In the genomic region with DNA sequence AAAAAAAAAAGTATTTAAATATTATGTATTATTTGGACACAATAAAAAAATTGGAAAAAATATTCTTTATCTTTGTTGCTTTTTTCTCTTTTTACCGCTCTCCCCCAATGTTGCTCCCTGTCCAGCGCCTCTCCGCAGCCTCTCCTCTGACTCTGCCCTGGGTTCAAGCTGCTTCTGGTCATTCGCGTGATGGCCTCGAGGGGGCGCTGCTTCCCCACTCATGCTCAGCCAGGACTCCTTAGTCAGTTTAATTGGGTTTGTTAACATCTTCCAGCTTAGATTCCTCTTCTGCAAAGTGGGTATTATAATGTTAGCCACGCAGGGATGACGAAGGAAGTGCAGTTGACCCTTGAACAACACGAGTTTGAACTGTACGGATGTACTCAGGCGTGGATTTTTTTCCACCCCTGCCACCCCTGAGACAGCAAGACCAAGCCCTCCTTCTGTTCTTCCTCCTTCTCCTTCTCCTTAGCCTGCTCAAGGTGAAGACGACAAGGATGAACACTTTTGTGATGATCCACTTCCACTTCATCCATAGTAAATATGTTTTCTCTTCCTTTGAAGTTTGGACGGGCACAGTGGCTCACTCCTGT, we compare ENCODE assay signal across 8 cellular contexts. TPM values are rescaled to one million over a fixed set of nuclear protein-coding genes. Genes with fewer than 3 reads are reported as not detected.
DNase-seq lines count a peak whose midpoint lies in the region; ATAC-seq, FAIRE-seq and TF ChIP-seq lines count a peak whose summit lies in the region.

No MANE protein-coding gene starts in this region.

- peaks cover 3% of the 10 kb centered on the region for H3K27me3 Mint-ChIP-seq in activated CD8-positive, alpha-beta T cell treated with anti-CD3 and anti-CD28 coated beads for 36 hours
- H3K27me3 Mint-ChIP-seq in naive thymus-derived CD4-positive, alpha-beta T cell, result peaks cover 0 to 12% (median 7%) of the 10 kb centered on the region in 5 donors

- POLR2A ChIA-PET in AG04450 (lab: Yijun Ruan, JAX), result interaction anchor here (0.5 to 0.7 kb wide), 3 partner anchors 28 to 340 kb away, joined by 4 to 8 read pairs (median 5); no protein-coding TSS in a partner anchor
- POLR2A ChIA-PET in activated CD8-positive, alpha-beta T cell treated with anti-CD3 and anti-CD28 coated beads for 36 hours (lab: Charles Lee), result no interaction called here
- POLR2A ChIA-PET in naive thymus-derived CD4-positive, alpha-beta T cell (lab: Charles Lee), result no interaction called here

- intact Hi-C loops in activated CD8-positive, alpha-beta T cell treated with anti-CD3 and anti-CD28 coated beads for 36 hours (cut with micrococcal nuclease), result no loop called here
- intact Hi-C loops in naive thymus-derived CD4-positive, alpha-beta T cell (cut with micrococcal nuclease), result loop anchor here in 1 of 2 donors (5.0 kb wide), 1 partner anchor 568 kb away; the partner anchor contains the start of gene ANKLE1
- intact Hi-C loops in tibial artery (cut with DNase I; ENCODE audit: low total_unique reads), result no loop called here

- peak; percentile 64 for FAIRE-seq in GM12891 (lab: Jason Lieb, UNC)

- no peaks in the 10 kb centered on the region for H3K9me3 ChIP-seq in AG04450 (ENCODE audit: control insufficient read depth, insufficient read depth, low read length)
- H3K9me3 ChIP-seq in naive thymus-derived CD4-positive, alpha-beta T cell (ENCODE audit: control insufficient read depth in 2 of 3, low read length in 3 of 3), result no peaks in the 10 kb centered on the region
- H3K9me3 ChIP-seq in tibial artery, result no peaks in the 10 kb centered on the region

- no peaks in the 10 kb centered on the region for H3K36me3 ChIP-seq in naive thymus-derived CD4-positive, alpha-beta T cell (ENCODE audit: control insufficient read depth in 2 of 3, insufficient read depth in 3 of 3, low read length in 3 of 3)
- no peaks in the 10 kb centered on the region for H3K36me3 ChIP-seq in tibial artery

- H3K4me3 Mint-ChIP-seq in activated CD8-positive, alpha-beta T cell treated with anti-CD3 and anti-CD28 coated beads for 36 hours, result no peak overlapping the region
- H3K4me3 Mint-ChIP-seq in naive thymus-derived CD4-positive, alpha-beta T cell, result no peak overlapping the region

- H3K36me3 Mint-ChIP-seq in activated CD8-positive, alpha-beta T cell treated with anti-CD3 and anti-CD28 coated beads for 36 hours (ENCODE audit: low read depth), result no peaks in the 10 kb centered on the region
- H3K36me3 Mint-ChIP-seq in naive thymus-derived CD4-positive, alpha-beta T cell, result no peaks in the 10 kb centered on the region

- no peaks in the 10 kb centered on the region for H3K4me1 Mint-ChIP-seq in activated CD8-positive, alpha-beta T cell treated with anti-CD3 and anti-CD28 coated beads for 36 hours (ENCODE audit: low read depth)
- peaks cover 0 to 3% (median 0%) of the 10 kb centered on the region in 7 donors for H3K4me1 Mint-ChIP-seq in naive thymus-derived CD4-positive, alpha-beta T cell

- peak; percentile 84 for TF ChIP-seq CTCF in AG04450 (IDR thresholded peaks at IDR 0.05; ENCODE audit: low read depth, low read length)
- TF ChIP-seq CTCF in activated CD8-positive, alpha-beta T cell treated with anti-CD3 and anti-CD28 coated beads for 36 hours (IDR thresholded peaks at IDR 0.05), result peak; percentile 93
- TF ChIP-seq CTCF in epithelial cell of esophagus (IDR thresholded peaks at IDR 0.05; ENCODE audit: insufficient read depth, low read depth, low read length, missing control alignments), result peak; percentile 95
- TF ChIP-seq CTCF in tibial artery (IDR thresholded peaks at IDR 0.05), result peak; percentile 71 to 75

- H3K4me3 ChIP-seq in AG04450 (ENCODE audit: low read depth, low read length) (no peak overlapping the region), epithelial cell of esophagus (ENCODE audit: low read length) (no peak overlapping the region), tibial artery (no peak overlapping the region)
- H3K4me3 ChIP-seq in naive thymus-derived CD4-positive, alpha-beta T cell (ENCODE audit: low read length), result no peak overlapping the region

- CTCF ChIA-PET in AG04450 (lab: Charles Lee), result interaction anchor here (0.6 to 1.8 kb wide), 19 partner anchors 10 to 1163 kb away, joined by 3 to 16 read pairs (median 4); no protein-coding TSS in a partner anchor
- CTCF ChIA-PET in activated CD8-positive, alpha-beta T cell treated with anti-CD3 and anti-CD28 coated beads for 36 hours (lab: Charles Lee), result interaction anchor here (0.6 to 1.9 kb wide), 17 partner anchors 9 to 307 kb away, joined by 3 to 8 read pairs (median 3); no protein-coding TSS in a partner anchor
- CTCF ChIA-PET in naive thymus-derived CD4-positive, alpha-beta T cell (lab: Charles Lee), result interaction anchor here (0.7 kb wide), 1 partner anchor 469 kb away, joined by 4 read pairs; no protein-coding TSS in a partner anchor

- DNase-seq in AG04450 (ENCODE audit: low read depth, low spot score) (no peak), GM12891 (ENCODE audit: insufficient read length, low spot score) (no peak), NCI-H526 treated with DMSO at 0.1 percent for 48 hours (lab: John Stamatoyannopoulos, UW) (peak; percentile 13), epithelial cell of esophagus (ENCODE audit: low read depth) (peak; percentile 64), tibial artery (peak; percentile 29 to 67)
- peak; percentile 72 for DNase-seq in activated CD8-positive, alpha-beta T cell treated with anti-CD3 and anti-CD28 coated beads for 36 hours
- peak in 7 of 9 donors; percentile 10 to 46 (median 22) for DNase-seq in naive thymus-derived CD4-positive, alpha-beta T cell

- no peaks in the 10 kb centered on the region for H3K4me1 ChIP-seq in naive thymus-derived CD4-positive, alpha-beta T cell (ENCODE audit: control insufficient read depth in 2 of 2, insufficient read depth in 2 of 2, low read length in 2 of 2)
- peaks cover 0 to 3% (median 0%) of the 10 kb centered on the region in 4 donors for H3K4me1 ChIP-seq in tibial artery

- peak; percentile 70 for ATAC-seq in activated CD8-positive, alpha-beta T cell treated with anti-CD3 and anti-CD28 coated beads for 36 hours
- peak; percentile 40 for ATAC-seq in naive thymus-derived CD4-positive, alpha-beta T cell
- ATAC-seq in GM18520 (IDR thresholded peaks at IDR 0.05; ENCODE audit: unreplicated experiment), result no peak

- H3K27ac ChIP-seq in AG04450 (ENCODE audit: low read depth, low read length) (no peak overlapping the region), tibial artery (no peak overlapping the region)
- no peak overlapping the region for H3K27ac ChIP-seq in naive thymus-derived CD4-positive, alpha-beta T cell (ENCODE audit: low read depth, low read length)

- no peak overlapping the region for H3K27ac Mint-ChIP-seq in activated CD8-positive, alpha-beta T cell treated with anti-CD3 and anti-CD28 coated beads for 36 hours
- no peak overlapping the region for H3K27ac Mint-ChIP-seq in naive thymus-derived CD4-positive, alpha-beta T cell

- H3K27me3 ChIP-seq in AG04450 (ENCODE audit: control insufficient read depth, insufficient read depth, low read length) (no peaks in the 10 kb centered on the region), tibial artery (no peaks in the 10 kb centered on the region)
- H3K27me3 ChIP-seq in naive thymus-derived CD4-positive, alpha-beta T cell (ENCODE audit: control insufficient read depth in 2 of 2, insufficient read depth in 2 of 2, low read length in 2 of 2), result no peaks in the 10 kb centered on the region

- no peaks in the 10 kb centered on the region for H3K9me3 Mint-ChIP-seq in activated CD8-positive, alpha-beta T cell treated with anti-CD3 and anti-CD28 coated beads for 36 hours
- no peaks in the 10 kb centered on the region for H3K9me3 Mint-ChIP-seq in naive thymus-derived CD4-positive, alpha-beta T cell

- no peak for TF ChIP-seq POLR2A in GM12891 (IDR thresholded peaks at IDR 0.05; ENCODE audit: low read depth, low read length)

TF ChIP-seq in GM12891, 5 proteins besides CTCF, POLR2A, EP300 and RAD21:
- no peak for TF ChIP-seq PAX5 (IDR thresholded peaks at IDR 0.05; ENCODE audit: insufficient read depth, low read length, severe bottlenecking)
TF ChIP-seq in GM12891: peak in this region for 0.

RNA-seq across cellular contexts. Expression of gene NWD1, which starts 4.8 kb away (rescaled TPM):
- not detected in 2 replicates for polyA plus RNA-seq in AG04450 (2011; rRNA removed)
- not detected in 2 replicates for polyA minus RNA-seq in AG04450 (2011; rRNA and poly(A)+ RNA removed)
- polyA plus RNA-seq in GM12891 (2012; ENCODE audit: low read depth, missing spikeins), result 0.03 TPM
- total RNA-seq in activated CD8-positive, alpha-beta T cell treated with anti-CD3 and anti-CD28 coated beads for 36 hours, result not detected
- not detected for total RNA-seq in naive thymus-derived CD4-positive, alpha-beta T cell
- polyA plus RNA-seq in naive thymus-derived CD4-positive, alpha-beta T cell, result not detected

RNA-seq across cellular contexts. Expression of gene TMEM38A, which starts 53.9 kb away (rescaled TPM):
- 2.2 and 2.4 TPM in 2 replicates for polyA plus RNA-seq in AG04450 (2011; rRNA removed)
- polyA minus RNA-seq in AG04450 (2011; rRNA and poly(A)+ RNA removed), result 3.3 TPM in 2 replicates
- polyA plus RNA-seq in GM12891 (2012; ENCODE audit: low read depth, missing spikeins), result 14.0 TPM
- total RNA-seq in activated CD8-positive, alpha-beta T cell treated with anti-CD3 and anti-CD28 coated beads for 36 hours, result 1 to 10 TPM; 1.2 to 1.8 TPM
- 1 to 10 TPM in 1 of 5 experiments, under 1 TPM in 4; 0.53 to 1.4 (median 0.76) TPM for total RNA-seq in naive thymus-derived CD4-positive, alpha-beta T cell
- under 1 TPM; 0.27 to 0.36 TPM for polyA plus RNA-seq in naive thymus-derived CD4-positive, alpha-beta T cell

RNA-seq across cellular contexts. Expression of gene SMIM7, which starts 54.9 kb away (rescaled TPM):
- polyA plus RNA-seq in AG04450 (2011; rRNA removed), result 84.8 and 88.6 TPM in 2 replicates
- 56.5 and 57.5 TPM in 2 replicates for polyA minus RNA-seq in AG04450 (2011; rRNA and poly(A)+ RNA removed)
- 39.3 TPM for polyA plus RNA-seq in GM12891 (2012; ENCODE audit: low read depth, missing spikeins)
- 10 to 100 TPM; 48.0 to 55.0 TPM for total RNA-seq in activated CD8-positive, alpha-beta T cell treated with anti-CD3 and anti-CD28 coated beads for 36 hours
- 100 to 1,000 TPM in 2 of 5 experiments, 10 to 100 TPM in 3; 56.9 to 108 (median 78.5) TPM for total RNA-seq in naive thymus-derived CD4-positive, alpha-beta T cell
- 10 to 100 TPM; 65.1 to 81.9 TPM for polyA plus RNA-seq in naive thymus-derived CD4-positive, alpha-beta T cell

Comparison
In these comparisons a context has a peak if more than half of its experiments do, and no peak if none do; other contexts are left out.
1. DNase-seq: peak in NCI-H526 treated with DMSO at 0.1 percent for 48 hours (single experiment), activated CD8-positive, alpha-beta T cell treated with anti-CD3 and anti-CD28 coated beads for 36 hours (single experiment), epithelial cell of esophagus (single experiment), naive thymus-derived CD4-positive, alpha-beta T cell (7 of 9) and tibial artery (2 of 2); none in AG04450 (single experiment) and GM12891 (single experiment).
2. Peak in every context shown above with its lines, with median percentiles within 50 percentile points of each other: CTCF ChIP-seq.